9 cellular contexts compared by ENCODE assay signal in the genomic region with DNA sequence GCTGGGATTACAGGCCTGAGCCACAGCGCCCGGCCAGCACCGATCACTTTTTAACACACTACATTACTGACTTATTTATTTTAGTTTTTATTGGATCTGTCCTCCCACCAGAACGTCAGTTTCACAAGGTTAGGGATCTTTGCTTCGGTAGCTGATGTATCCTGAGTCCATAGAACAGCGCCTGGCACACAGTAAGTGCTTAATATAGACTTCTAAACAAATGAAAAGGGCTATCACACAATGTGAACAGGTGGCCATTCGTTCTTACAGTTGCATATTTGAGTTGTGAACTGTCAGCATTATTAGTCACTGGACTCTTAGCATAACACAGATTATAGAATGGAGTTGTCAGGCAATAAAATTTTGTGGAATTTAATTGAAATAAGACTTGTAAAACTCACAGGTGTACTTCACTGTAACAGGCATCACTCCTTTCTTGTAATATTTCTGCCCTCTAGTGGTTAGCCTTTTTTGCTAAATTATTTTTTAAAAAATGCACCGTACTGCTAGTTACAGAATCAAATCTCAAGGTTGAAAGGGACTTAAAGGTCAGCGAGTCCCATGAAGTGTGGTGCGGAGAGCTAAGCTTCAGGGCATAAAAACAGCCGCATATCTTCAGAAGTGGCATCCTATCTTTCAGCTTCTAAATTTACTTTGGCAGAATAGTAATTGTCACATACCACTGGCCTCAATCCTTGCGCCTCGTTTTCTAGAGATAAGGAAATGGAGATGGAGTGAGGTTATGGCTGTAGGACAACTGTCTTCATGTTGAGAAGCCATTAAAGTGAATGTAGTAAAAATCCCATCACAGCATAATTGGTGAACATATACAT. TPM values are rescaled to one million over a fixed set of nuclear protein-coding genes. Genes with fewer than 3 reads are reported as not detected.
A peak's percentile ranks its signal among the peaks of the same experiment; 100 is the strongest.
DNase-seq lines count a peak whose midpoint lies in the region; ATAC-seq and TF ChIP-seq lines count a peak whose summit lies in the region.
"Had no signal": no experiment of that assay in that cellular context is flagged by ENCODE, and none has a peak within 500 bp of the region (broad histone marks: within the 10 kb centered on the region; RNA-seq: fewer than 3 reads in every experiment).

No MANE protein-coding gene starts in this region.

- no peaks in the 10 kb centered on the region for H3K9me3 Mint-ChIP-seq in activated T-cell treated with anti-CD3 and anti-CD28 coated beads, Interleukin-2, amount 50 U/mL, for 4 hours

- POLR2A ChIA-PET in RWPE1 (lab: Yijun Ruan, JAX; ENCODE audit: low non-redundant PET), result no interaction called here

- DNase-seq in CD1c-positive myeloid dendritic cell (ENCODE audit: extremely low spot score) (peak; percentile 58), HFF-Myc (ENCODE audit: extremely low read depth, low read depth) (no peak), RWPE1 (ENCODE audit: low spot score) (no peak), globus pallidus (ENCODE audit: low spot score) (peak; percentile 51), superior temporal gyrus (ENCODE audit: extremely low spot score) (peak; percentile 90), H4 (ENCODE audit: low spot score) (no peak)
- DNase-seq in activated T-cell treated with anti-CD3 and anti-CD28 coated beads, Interleukin-2, amount 50 U/mL, for 4 hours, result no peak

- H3K36me3 Mint-ChIP-seq in activated T-cell treated with anti-CD3 and anti-CD28 coated beads, Interleukin-2, amount 50 U/mL, for 4 hours (ENCODE audit: insufficient read depth), result no peaks in the 10 kb centered on the region

- peaks cover 25% of the 10 kb centered on the region for H3K4me1 Mint-ChIP-seq in activated T-cell treated with anti-CD3 and anti-CD28 coated beads, Interleukin-2, amount 50 U/mL, for 4 hours (ENCODE audit: low read depth)

- H3K27ac ChIP-seq in RWPE1, result no peak overlapping the region
- H3K27ac ChIP-seq: epithelial cell of prostate had no signal

- H3K4me3 ChIP-seq in HFF-Myc (replicated peaks; ENCODE audit: low read depth, low read length), result no peak overlapping the region

- no peak for ATAC-seq in HG02759 (IDR thresholded peaks at IDR 0.05; ENCODE audit: unreplicated experiment)
- no peak for ATAC-seq in activated T-cell treated with anti-CD3 and anti-CD28 coated beads, Interleukin-2, amount 50 U/mL, for 4 hours

- TF ChIP-seq CTCF in HFF-Myc (IDR thresholded peaks at IDR 0.05; ENCODE audit: low read depth, low read length, missing control alignments) (peak; percentile 52), RWPE1 (conservative IDR thresholded peaks at IDR 0.05; ENCODE audit: low read depth) (peak; percentile 72)

- CTCF ChIA-PET in RWPE1 (lab: Yijun Ruan, JAX), result interaction anchor here (0.6 to 0.8 kb wide), 4 partner anchors 23 to 982 kb away, joined by 3 to 4 read pairs (median 4); no protein-coding TSS in a partner anchor

- no peak overlapping the region for H3K4me3 Mint-ChIP-seq in activated T-cell treated with anti-CD3 and anti-CD28 coated beads, Interleukin-2, amount 50 U/mL, for 4 hours

- no peaks in the 10 kb centered on the region for H3K27me3 Mint-ChIP-seq in activated T-cell treated with anti-CD3 and anti-CD28 coated beads, Interleukin-2, amount 50 U/mL, for 4 hours (ENCODE audit: low read depth)

RNA-seq across cellular contexts. Expression of a gene that starts 3.4 kb away (rescaled TPM):
- total RNA-seq in activated T-cell treated with anti-CD3 and anti-CD28 coated beads, Interleukin-2, amount 50 U/mL, for 4 hours, result 10 to 100 TPM; 12.9 to 18.4 (median 15.5) TPM
- total RNA-seq in H4 (2014; rRNA removed; shearing (Covaris generic)), result 31.9 and 33.7 TPM in 2 replicates

Comparison
In these comparisons a context has a peak if more than half of its experiments do, and no peak if none do; other contexts are left out.
1. DNase-seq: peak in CD1c-positive myeloid dendritic cell (single experiment), globus pallidus (single experiment) and superior temporal gyrus (single experiment); none in HFF-Myc (single experiment), RWPE1 (single experiment), activated T-cell treated with anti-CD3 and anti-CD28 coated beads, Interleukin-2, amount 50 U/mL, for 4 hours (single experiment) and H4 (single experiment).